Comparison of ENCODE assay signal across 19 cellular contexts in the genomic region with DNA sequence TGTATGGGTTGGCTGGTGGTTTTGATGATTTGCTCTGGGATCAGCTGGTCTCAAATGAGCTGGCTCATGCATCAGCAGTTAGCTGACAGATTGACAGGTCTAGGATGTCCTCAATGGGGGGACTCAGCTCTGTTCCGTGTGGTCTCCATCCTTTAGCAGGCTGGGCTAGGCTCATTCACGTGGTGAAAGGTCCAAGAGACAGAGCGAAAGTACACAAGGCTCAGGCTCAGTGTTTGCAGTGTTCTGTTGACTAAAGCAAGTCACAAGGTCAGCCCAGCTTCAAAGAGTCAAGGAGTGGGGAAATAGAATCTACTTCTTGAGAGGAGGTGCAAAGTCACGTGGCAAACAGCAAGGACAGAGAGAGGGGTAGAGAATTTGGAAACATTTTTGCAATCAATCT.
"Had no signal": no experiment of that assay in that cellular context is flagged by ENCODE, and none has a peak within 500 bp of the region (broad histone marks: within the 10 kb centered on the region; RNA-seq: fewer than 3 reads in every experiment).

No MANE protein-coding gene starts in this region.

- H3K27me3 Mint-ChIP-seq: stimulated activated naive B cell treated with anti-CD40 and anti-IgM and Interleukin-4, amounts not matched to agents 10 μg/mL and 1 μg/mL and 100 μg/mL, for 72 hours; stimulated activated naive CD8-positive, alpha-beta T cell treated with anti-CD3 and anti-CD28 coated beads, Interleukin-15, amount 100 ng/mL, for 72 hours had no signal

- H2AFZ ChIP-seq: parathyroid adenoma had no signal

- H3K36me3 ChIP-seq: esophagus squamous epithelium, right lobe of liver, thoracic aorta, transverse colon had no signal

- H3K4me3 ChIP-seq: esophagus squamous epithelium, psoas muscle, right lobe of liver, thoracic aorta, transverse colon had no signal

- H3K4me3 Mint-ChIP-seq: dendritic cell treated with granulocyte-macrophage colony-stimulating factor and Interleukin-4, amounts not matched to agents 40 ng/mL and 50 ng/mL, for 4 days; natural killer cell; neural crest cell; stimulated activated naive B cell treated with anti-CD40 and anti-IgM and Interleukin-4, amounts not matched to agents 10 μg/mL and 1 μg/mL and 100 μg/mL, for 72 hours; stimulated activated naive CD8-positive, alpha-beta T cell treated with anti-CD3 and anti-CD28 coated beads, Interleukin-15, amount 100 ng/mL, for 72 hours had no signal

- H3K27ac Mint-ChIP-seq: dendritic cell treated with granulocyte-macrophage colony-stimulating factor and Interleukin-4, amounts not matched to agents 40 ng/mL and 50 ng/mL, for 4 days; natural killer cell; stimulated activated naive B cell treated with anti-CD40 and anti-IgM and Interleukin-4, amounts not matched to agents 10 μg/mL and 1 μg/mL and 100 μg/mL, for 72 hours; stimulated activated naive CD8-positive, alpha-beta T cell treated with anti-CD3 and anti-CD28 coated beads, Interleukin-15, amount 100 ng/mL, for 72 hours had no signal

- H3K4me1 ChIP-seq: esophagus squamous epithelium, parathyroid adenoma, psoas muscle, right lobe of liver, transverse colon had no signal

- H3K9me3 ChIP-seq: esophagus squamous epithelium, psoas muscle, right lobe of liver, thoracic aorta had no signal

- DNase-seq: cerebellar nuclear complex; esophagus squamous epithelium; foreskin fibroblast; kidney; left cardiac atrium; natural killer cell; nucleus accumbens; psoas muscle; retina; right lobe of liver; stimulated activated CD4-positive, alpha-beta T cell treated with anti-CD3 and anti-CD28 coated beads, Interleukin-4, amount 100 ng/mL, for 1 hour; stimulated activated naive B cell treated with anti-CD40 and anti-IgM and Interleukin-4, amounts not matched to agents 10 μg/mL and 1 μg/mL and 100 μg/mL, for 72 hours; stimulated activated naive CD8-positive, alpha-beta T cell treated with anti-CD3 and anti-CD28 coated beads, Interleukin-15, amount 100 ng/mL, for 72 hours; substantia nigra; transverse colon had no signal

- H3K4me1 Mint-ChIP-seq: neural crest cell; stimulated activated naive CD8-positive, alpha-beta T cell treated with anti-CD3 and anti-CD28 coated beads, Interleukin-15, amount 100 ng/mL, for 72 hours had no signal

- H3K27ac ChIP-seq: esophagus squamous epithelium, parathyroid adenoma, psoas muscle, right lobe of liver, thoracic aorta, transverse colon had no signal

- H3K36me3 Mint-ChIP-seq: natural killer cell; stimulated activated naive B cell treated with anti-CD40 and anti-IgM and Interleukin-4, amounts not matched to agents 10 μg/mL and 1 μg/mL and 100 μg/mL, for 72 hours had no signal

- H3K27me3 ChIP-seq: esophagus squamous epithelium, right lobe of liver, transverse colon had no signal

- H3K79me2 ChIP-seq: parathyroid adenoma had no signal

- H3K9me3 Mint-ChIP-seq: dendritic cell treated with granulocyte-macrophage colony-stimulating factor and Interleukin-4, amounts not matched to agents 40 ng/mL and 50 ng/mL, for 4 days; natural killer cell; stimulated activated naive B cell treated with anti-CD40 and anti-IgM and Interleukin-4, amounts not matched to agents 10 μg/mL and 1 μg/mL and 100 μg/mL, for 72 hours; stimulated activated naive CD8-positive, alpha-beta T cell treated with anti-CD3 and anti-CD28 coated beads, Interleukin-15, amount 100 ng/mL, for 72 hours had no signal

- ATAC-seq: left cardiac atrium; natural killer cell; psoas muscle; stimulated activated naive B cell treated with anti-CD40 and anti-IgM and Interleukin-4, amounts not matched to agents 10 μg/mL and 1 μg/mL and 100 μg/mL, for 72 hours; stimulated activated naive CD8-positive, alpha-beta T cell treated with anti-CD3 and anti-CD28 coated beads, Interleukin-15, amount 100 ng/mL, for 72 hours had no signal
